In genomic region chr12:6765048-6765633, GRCh38 we compare ENCODE assay signal across 8 cellular contexts. TPM values are rescaled to one million over a fixed set of nuclear protein-coding genes. Genes with fewer than 3 reads are reported as not detected.
DNase-seq lines count a peak whose midpoint lies in the region; ATAC-seq, FAIRE-seq and TF ChIP-seq lines count a peak whose summit lies in the region.

No MANE protein-coding gene starts in this region.

- TF ChIP-seq CTCF in AG04450 (IDR thresholded peaks at IDR 0.05; ENCODE audit: low read depth, low read length) (no peak), HFFc6 (IDR thresholded peaks at IDR 0.05) (no peak), adrenal gland (IDR thresholded peaks at IDR 0.05) (no peak), HepG2 (CRISPR knock-in tag; IDR thresholded peaks at IDR 0.05) (no peak), uterus (IDR thresholded peaks at IDR 0.05) (no peak)

- H3K27me3 ChIP-seq in AG04450 (ENCODE audit: control insufficient read depth, insufficient read depth, low read length) (no peaks in the 10 kb centered on the region), adrenal gland (no peaks in the 10 kb centered on the region), HepG2 (ENCODE audit: control insufficient read depth in 1 of 2, insufficient read depth in 2 of 2, low read length in 2 of 2) (no peaks in the 10 kb centered on the region), uterus (no peaks in the 10 kb centered on the region)

- H3K36me3 ChIP-seq in adrenal gland (replicated peaks in 1 of 2): peaks cover 0 to 6% of the 10 kb centered on the region in 2 donors
- peaks cover 0 to 8% of the 10 kb centered on the region in 2 experiments; a peak in 1 of 5 replicates for H3K36me3 ChIP-seq in HepG2 (replicated peaks in 1 of 2; ENCODE audit: control insufficient read depth in 1 of 2, insufficient read depth in 2 of 2, low read length in 2 of 2)
- H3K36me3 ChIP-seq in uterus: no peaks in the 10 kb centered on the region

- no peak overlapping the region for H2AFZ ChIP-seq in HepG2 (ENCODE audit: low read length)

- in situ Hi-C loops in HepG2 (cut with HindIII; ENCODE audit: extremely low pct_ligation_motif_present, low pct_unique_long_range_greater_than_20kb): no loop called here

- intact Hi-C loops in adrenal gland (cut with DNase I): no loop called here
- intact Hi-C loops in HepG2 (cut with micrococcal nuclease; ENCODE audit: unreplicated experiment): no loop called here
- intact Hi-C loops in uterus (cut with DNase I; ENCODE audit: low total_unique reads): no loop called here

- CTCF ChIA-PET in AG04450 (lab: Charles Lee) (interaction anchor here (0.8 to 7.9 kb wide), 6 partner anchors 12 to 151 kb away, joined by 3 to 136 read pairs (median 6); partner anchors contain the start of genes CD4 and MLF2), HepG2 (lab: Yijun Ruan, JAX; ENCODE audit: low intra/inter-chr PET ratio, low total read pairs) (no interaction called here)

- peaks cover 20% of the 10 kb centered on the region for H3K79me2 ChIP-seq in HepG2 (ENCODE audit: insufficient read depth, low read length)

- no TSS peak for BruUV-seq in HepG2 (replicated peaks; lab: Mats Ljungman, UMichigan)

- H3K4me3 ChIP-seq in AG04450 (ENCODE audit: low read depth, low read length): peak overlapping the region; percentile 17; the same call in 1 of the 2 replicates
- H3K4me3 ChIP-seq in adrenal gland: peak overlapping the region in 1 of 4 donors; percentile 98
- H3K4me3 ChIP-seq in HepG2 (replicated peaks in 1 of 3; ENCODE audit: insufficient read depth in 1 of 3, low read depth in 2 of 3, low read length in 3 of 3): peak overlapping the region; percentile 81 to 91 (median 86); a peak in 4 of 6 replicates
- peak overlapping the region; percentile 72 to 79 for H3K4me3 ChIP-seq in uterus

- TF ChIP-seq EP300 in HepG2 (IDR thresholded peaks at IDR 0.05; ENCODE audit: low read depth in 2 of 2, low read length in 2 of 2) (no peak), HepG2 (CRISPR knock-in tag; IDR thresholded peaks at IDR 0.05; ENCODE audit: borderline replicate concordance) (no peak)

- peaks cover 5% of the 10 kb centered on the region for H3K36me3 Mint-ChIP-seq in HFFc6 (ENCODE audit: low read depth)

- peak overlapping the region; percentile 77 for H3K4me3 Mint-ChIP-seq in HFFc6

- H3K27ac ChIP-seq in AG04450 (ENCODE audit: low read depth, low read length) (peak overlapping the region; percentile 94), adrenal gland (peak overlapping the region in 4 of 5 donors; percentile 22 to 97 (median 76)), HepG2 (ENCODE audit: extremely low read length, insufficient read depth, low read length) (no peak overlapping the region), uterus (peak overlapping the region; percentile 97 to 98)

- 19 to 28% (median 26%) methylated on average over 7 of the region's 7 CpGs for WGBS in adrenal gland, 4 donors
- WGBS in HepG2 (ENCODE audit: low lambda C conversion rate): 11% methylated on average over 7 of the region's 7 CpGs

- FAIRE-seq in HepG2 (lab: Jason Lieb, UNC): no peak

- peak overlapping the region; percentile 90 for H3K27ac Mint-ChIP-seq in HFFc6

- H3K4me1 Mint-ChIP-seq in HFFc6 (ENCODE audit: low read depth): peaks cover 61% of the 10 kb centered on the region

- POLR2A ChIA-PET in AG04450 (lab: Yijun Ruan, JAX): interaction anchor here (1.9 to 5.1 kb wide), 4 partner anchors 11 to 152 kb away, joined by 5 to 89 read pairs (median 19); partner anchors contain the start of genes MLF2 and SPSB2
- POLR2A ChIA-PET in HepG2 (lab: Yijun Ruan, JAX): interaction anchor here (1.2 to 8.3 kb wide), 5 partner anchors 11 to 151 kb away, joined by 3 to 162 read pairs (median 27); partner anchors contain the start of genes CDCA3, COPS7A, MLF2 and USP5

- no peak for TF ChIP-seq RAD21 in HepG2 (CRISPR knock-in tag; IDR thresholded peaks at IDR 0.05)

- 0 out of 2 replicates have a peak, but pooled peaks cover 6% of the 10 kb centered on the region for H4K20me1 ChIP-seq in HepG2 (ENCODE audit: insufficient read depth, low read length)

- 0 out of 2 replicates have a peak overlapping the region, but pooled peaks have one; percentile 90 for H3K9ac ChIP-seq in HepG2 (ENCODE audit: insufficient read depth, low read depth, low read length)

- H3K4me2 ChIP-seq in HepG2 (ENCODE audit: low read depth, low read length): peak overlapping the region; percentile 80

- no peak for DNase-seq in AG04450 (ENCODE audit: low read depth, low spot score)
- no peak for DNase-seq in HFFc6
- DNase-seq in adrenal gland: no peak
- DNase-seq in HepG2 (ENCODE audit: low spot score): no peak
- DNase-seq in uterus: no peak
- no peak for DNase-seq in AG08396 (ENCODE audit: low spot score)
- DNase-seq in NOMO-1 treated with dmso at 0.1 percent for 144 hours (lab: John Stamatoyannopoulos, UW; ENCODE audit: unreplicated experiment): no peak
- no peak for DNase-seq in NCI-H1694 treated with DMSO at 0.1 percent for 48 hours (lab: John Stamatoyannopoulos, UW)

- H3K27me3 Mint-ChIP-seq in HFFc6 (ENCODE audit: insufficient read depth): peaks cover 4% of the 10 kb centered on the region; the same call in 1 of the 2 replicates

- no peaks in the 10 kb centered on the region; the same call in 1 of the 2 replicates for H3K9me3 ChIP-seq in AG04450 (ENCODE audit: control insufficient read depth, insufficient read depth, low read length)
- H3K9me3 ChIP-seq in adrenal gland (replicated peaks in 1 of 3): no peaks in the 10 kb centered on the region
- no peaks in the 10 kb centered on the region for H3K9me3 ChIP-seq in HepG2 (ENCODE audit: low read length)
- no peaks in the 10 kb centered on the region for H3K9me3 ChIP-seq in uterus

- ATAC-seq in HepG2: no peak

- no peak for TF ChIP-seq POLR2A in adrenal gland (IDR thresholded peaks at IDR 0.05)
- TF ChIP-seq POLR2A in HepG2 (IDR thresholded peaks at IDR 0.05; ENCODE audit: insufficient read depth in 1 of 2, low read depth in 2 of 2, low read length in 2 of 2): no peak
- no peak for TF ChIP-seq POLR2A in uterus (IDR thresholded peaks at IDR 0.05)

- H3K4me1 ChIP-seq in adrenal gland (replicated peaks in 1 of 2) (peaks cover 23 to 38% of the 10 kb centered on the region in 2 donors), HepG2 (ENCODE audit: insufficient read depth, low read length) (peaks cover 73% of the 10 kb centered on the region), uterus (peaks cover 0 to 4% of the 10 kb centered on the region in 2 donors)

- no peaks in the 10 kb centered on the region for H3K9me3 Mint-ChIP-seq in HFFc6

RNA-seq across cellular contexts. Expression of gene PTMS, which starts 1.0 kb away (rescaled TPM):
- 155 and 170 TPM in 2 replicates for polyA plus RNA-seq in AG04450 (2011; rRNA removed)
- polyA minus RNA-seq in AG04450 (2011; rRNA and poly(A)+ RNA removed): 73.0 and 109 TPM in 2 replicates
- total RNA-seq in HFFc6 (2021; fragmentation: NEBNext Ultra II Directional; extraction: Animal tissue kit (Norgen Biotek cat#: 25700)): 100 to 1,000 TPM; 423 to 607 (median 561) TPM
- total RNA-seq in adrenal gland: 100 to 1,000 TPM in 6 of 8 donors, 10 to 100 TPM in 2; 72.4 to 269 (median 147) TPM
- polyA plus RNA-seq in adrenal gland: 1,000 to 10,000 TPM in 1 of 3 donors, 100 to 1,000 TPM in 2; 134 to 1,405 (median 631) TPM
- total RNA-seq in HepG2 (2016; rRNA removed; fragmentation: Illumina TruSeq; extraction: Trizol): 40.5 and 42.1 TPM in 2 replicates
- total RNA-seq in HepG2 (2016; cell fraction: cytosol; rRNA removed; fragmentation: Illumina TruSeq; extraction: Trizol; ENCODE audit: low read depth): 20.4 and 25.8 TPM in 2 replicates
- total RNA-seq in HepG2 (2016; cell fraction: insoluble cytoplasmic fraction; rRNA removed; fragmentation: Illumina TruSeq; extraction: Trizol): 34.7 and 40.6 TPM in 2 replicates
- 33.5 and 39.4 TPM in 2 replicates for total RNA-seq in HepG2 (2016; cell fraction: membrane; rRNA removed; fragmentation: Illumina TruSeq; extraction: Trizol)
- 24.6 and 26.7 TPM in 2 replicates for total RNA-seq in HepG2 (2016; cell fraction: nucleus; rRNA removed; fragmentation: Illumina TruSeq; extraction: Trizol)
- 79.1 and 82.4 TPM in 2 replicates for polyA plus RNA-seq in HepG2 (2011; rRNA removed)
- 82.7 and 86.9 TPM in 2 replicates for polyA plus RNA-seq in HepG2 (2011; cell fraction: cytosol; rRNA removed)
- 107 and 116 TPM in 2 replicates for polyA plus RNA-seq in HepG2 (2011; cell fraction: nucleus; rRNA removed)
- polyA plus RNA-seq in HepG2 (2012): 128 and 237 TPM in 2 replicates
- 96.6 and 97.7 TPM in 2 replicates for polyA plus RNA-seq in HepG2 (2016; cell fraction: cytosol; fragmentation: Illumina TruSeq; extraction: Trizol; ENCODE audit: low read depth)
- polyA plus RNA-seq in HepG2 (2016; cell fraction: insoluble cytoplasmic fraction; fragmentation: Illumina TruSeq; extraction: Trizol; ENCODE audit: low read depth): 162 and 207 TPM in 2 replicates
- 140 and 143 TPM in 2 replicates for polyA plus RNA-seq in HepG2 (2016; cell fraction: membrane; fragmentation: Illumina TruSeq; extraction: Trizol; ENCODE audit: low read depth)
- polyA plus RNA-seq in HepG2 (2016; cell fraction: nucleus; fragmentation: Illumina TruSeq; extraction: Trizol; ENCODE audit: insufficient read depth, low read depth): 169 and 175 TPM in 2 replicates
- 46.9 and 158 TPM in 2 replicates for polyA minus RNA-seq in HepG2 (2011; rRNA and poly(A)+ RNA removed; ENCODE audit: low replicate concordance)
- polyA minus RNA-seq in HepG2 (2011; cell fraction: cytosol; rRNA and poly(A)+ RNA removed): 19.3 and 21.6 TPM in 2 replicates
- 8.1 and 13.0 TPM in 2 replicates for polyA minus RNA-seq in HepG2 (2011; cell fraction: nucleus; rRNA and poly(A)+ RNA removed)
- total RNA-seq in uterus: 100 to 1,000 TPM; 105 to 853 (median 140) TPM

RNA-seq across cellular contexts. Expression of gene LAG3, which starts 7.2 kb away (rescaled TPM):
- 0.11 and 0.33 TPM in 2 replicates for polyA plus RNA-seq in AG04450 (2011; rRNA removed)
- 0.09 and 0.22 TPM in 2 replicates for polyA minus RNA-seq in AG04450 (2011; rRNA and poly(A)+ RNA removed)
- under 1 TPM; 0.15 to 0.64 (median 0.50) TPM for total RNA-seq in HFFc6 (2021; fragmentation: NEBNext Ultra II Directional; extraction: Animal tissue kit (Norgen Biotek cat#: 25700))
- total RNA-seq in adrenal gland: under 1 TPM in 6 of 8 donors, not detected in 2; 0.21 to 0.96 (median 0.71) TPM
- 1 to 10 TPM in 2 of 3 donors, under 1 TPM in 1; 0.29 to 4.3 (median 2.3) TPM for polyA plus RNA-seq in adrenal gland
- total RNA-seq in HepG2 (2016; rRNA removed; fragmentation: Illumina TruSeq; extraction: Trizol): 0.11 TPM in 1 of 2 replicates, not detected in the other
- total RNA-seq in HepG2 (2016; cell fraction: cytosol; rRNA removed; fragmentation: Illumina TruSeq; extraction: Trizol; ENCODE audit: low read depth): not detected in 2 replicates
- 0.11 TPM in 1 of 2 replicates, not detected in the other for total RNA-seq in HepG2 (2016; cell fraction: insoluble cytoplasmic fraction; rRNA removed; fragmentation: Illumina TruSeq; extraction: Trizol)
- 0.07 TPM in 1 of 2 replicates, not detected in the other for total RNA-seq in HepG2 (2016; cell fraction: membrane; rRNA removed; fragmentation: Illumina TruSeq; extraction: Trizol)
- total RNA-seq in HepG2 (2016; cell fraction: nucleus; rRNA removed; fragmentation: Illumina TruSeq; extraction: Trizol): 0.31 TPM in 1 of 2 replicates, not detected in the other
- polyA plus RNA-seq in HepG2 (2011; rRNA removed): 0.26 and 0.51 TPM in 2 replicates
- 0.08 and 0.15 TPM in 2 replicates for polyA plus RNA-seq in HepG2 (2011; cell fraction: cytosol; rRNA removed)
- polyA plus RNA-seq in HepG2 (2011; cell fraction: nucleus; rRNA removed): 3.5 and 3.6 TPM in 2 replicates
- 0.95 and 1.0 TPM in 2 replicates for polyA plus RNA-seq in HepG2 (2012)
- not detected in 2 replicates for polyA plus RNA-seq in HepG2 (2016; cell fraction: cytosol; fragmentation: Illumina TruSeq; extraction: Trizol; ENCODE audit: low read depth)
- not detected in 2 replicates for polyA plus RNA-seq in HepG2 (2016; cell fraction: insoluble cytoplasmic fraction; fragmentation: Illumina TruSeq; extraction: Trizol; ENCODE audit: low read depth)
- polyA plus RNA-seq in HepG2 (2016; cell fraction: membrane; fragmentation: Illumina TruSeq; extraction: Trizol; ENCODE audit: low read depth): 0.11 TPM in 1 of 2 replicates, not detected in the other
- polyA plus RNA-seq in HepG2 (2016; cell fraction: nucleus; fragmentation: Illumina TruSeq; extraction: Trizol; ENCODE audit: insufficient read depth, low read depth): 1.3 and 2.2 TPM in 2 replicates
- 0.08 and 0.54 TPM in 2 replicates for polyA minus RNA-seq in HepG2 (2011; rRNA and poly(A)+ RNA removed; ENCODE audit: low replicate concordance)
- not detected in 2 replicates for polyA minus RNA-seq in HepG2 (2011; cell fraction: cytosol; rRNA and poly(A)+ RNA removed)
- polyA minus RNA-seq in HepG2 (2011; cell fraction: nucleus; rRNA and poly(A)+ RNA removed): 0.90 and 2.0 TPM in 2 replicates
- total RNA-seq in uterus: 10 to 100 TPM in 1 of 4 donors, 1 to 10 TPM in 2, under 1 TPM in 1; 0.41 to 14.6 (median 4.0) TPM

RNA-seq across cellular contexts. Expression of gene MLF2, which starts 12.2 kb away (rescaled TPM):
- polyA plus RNA-seq in AG04450 (2011; rRNA removed): 241 and 263 TPM in 2 replicates
- polyA minus RNA-seq in AG04450 (2011; rRNA and poly(A)+ RNA removed): 148 and 185 TPM in 2 replicates
- 100 to 1,000 TPM; 273 to 329 (median 298) TPM for total RNA-seq in HFFc6 (2021; fragmentation: NEBNext Ultra II Directional; extraction: Animal tissue kit (Norgen Biotek cat#: 25700))
- 100 to 1,000 TPM; 135 to 334 (median 233) TPM for total RNA-seq in adrenal gland
- 100 to 1,000 TPM; 181 to 248 (median 233) TPM for polyA plus RNA-seq in adrenal gland
- 88.1 and 95.8 TPM in 2 replicates for total RNA-seq in HepG2 (2016; rRNA removed; fragmentation: Illumina TruSeq; extraction: Trizol)
- total RNA-seq in HepG2 (2016; cell fraction: cytosol; rRNA removed; fragmentation: Illumina TruSeq; extraction: Trizol; ENCODE audit: low read depth): 20.8 and 28.2 TPM in 2 replicates
- total RNA-seq in HepG2 (2016; cell fraction: insoluble cytoplasmic fraction; rRNA removed; fragmentation: Illumina TruSeq; extraction: Trizol): 86.9 and 96.5 TPM in 2 replicates
- 41.7 and 71.5 TPM in 2 replicates for total RNA-seq in HepG2 (2016; cell fraction: membrane; rRNA removed; fragmentation: Illumina TruSeq; extraction: Trizol)
- total RNA-seq in HepG2 (2016; cell fraction: nucleus; rRNA removed; fragmentation: Illumina TruSeq; extraction: Trizol): 50.4 and 54.8 TPM in 2 replicates
- 167 and 178 TPM in 2 replicates for polyA plus RNA-seq in HepG2 (2011; rRNA removed)
- polyA plus RNA-seq in HepG2 (2011; cell fraction: cytosol; rRNA removed): 182 and 203 TPM in 2 replicates
- polyA plus RNA-seq in HepG2 (2011; cell fraction: nucleus; rRNA removed): 234 and 240 TPM in 2 replicates
- polyA plus RNA-seq in HepG2 (2012): 94.9 and 97.7 TPM in 2 replicates
- 31.3 and 48.0 TPM in 2 replicates for polyA plus RNA-seq in HepG2 (2016; cell fraction: cytosol; fragmentation: Illumina TruSeq; extraction: Trizol; ENCODE audit: low read depth)
- polyA plus RNA-seq in HepG2 (2016; cell fraction: insoluble cytoplasmic fraction; fragmentation: Illumina TruSeq; extraction: Trizol; ENCODE audit: low read depth): 178 and 184 TPM in 2 replicates
- polyA plus RNA-seq in HepG2 (2016; cell fraction: membrane; fragmentation: Illumina TruSeq; extraction: Trizol; ENCODE audit: low read depth): 69.7 and 93.5 TPM in 2 replicates
- 128 and 129 TPM in 2 replicates for polyA plus RNA-seq in HepG2 (2016; cell fraction: nucleus; fragmentation: Illumina TruSeq; extraction: Trizol; ENCODE audit: insufficient read depth, low read depth)
- 127 and 179 TPM in 2 replicates for polyA minus RNA-seq in HepG2 (2011; rRNA and poly(A)+ RNA removed; ENCODE audit: low replicate concordance)
- 36.1 and 36.7 TPM in 2 replicates for polyA minus RNA-seq in HepG2 (2011; cell fraction: cytosol; rRNA and poly(A)+ RNA removed)
- polyA minus RNA-seq in HepG2 (2011; cell fraction: nucleus; rRNA and poly(A)+ RNA removed): 47.3 and 50.7 TPM in 2 replicates
- total RNA-seq in uterus: 100 to 1,000 TPM; 124 to 408 (median 147) TPM

RNA-seq across cellular contexts. Expression of gene CD4, which starts 24.2 kb away (rescaled TPM):
- 24.8 and 24.9 TPM in 2 replicates for polyA plus RNA-seq in AG04450 (2011; rRNA removed)
- polyA minus RNA-seq in AG04450 (2011; rRNA and poly(A)+ RNA removed): 17.8 and 18.5 TPM in 2 replicates
- total RNA-seq in HFFc6 (2021; fragmentation: NEBNext Ultra II Directional; extraction: Animal tissue kit (Norgen Biotek cat#: 25700)): under 1 TPM in 3 of 6 experiments, not detected in 3; 0.11 to 0.25 (median 0.11) TPM
- total RNA-seq in adrenal gland: 10 to 100 TPM; 18.4 to 52.8 (median 30.9) TPM
- polyA plus RNA-seq in adrenal gland: 10 to 100 TPM in 1 of 3 donors, 1 to 10 TPM in 2; 8.1 to 12.9 (median 9.1) TPM
- total RNA-seq in HepG2 (2016; rRNA removed; fragmentation: Illumina TruSeq; extraction: Trizol): 0.07 and 0.27 TPM in 2 replicates
- total RNA-seq in HepG2 (2016; cell fraction: cytosol; rRNA removed; fragmentation: Illumina TruSeq; extraction: Trizol; ENCODE audit: low read depth): not detected in 2 replicates
- 0.15 TPM in 1 of 2 replicates, not detected in the other for total RNA-seq in HepG2 (2016; cell fraction: insoluble cytoplasmic fraction; rRNA removed; fragmentation: Illumina TruSeq; extraction: Trizol)
- 0.10 TPM in 1 of 2 replicates, not detected in the other for total RNA-seq in HepG2 (2016; cell fraction: membrane; rRNA removed; fragmentation: Illumina TruSeq; extraction: Trizol)
- 0.28 and 0.41 TPM in 2 replicates for total RNA-seq in HepG2 (2016; cell fraction: nucleus; rRNA removed; fragmentation: Illumina TruSeq; extraction: Trizol)
- 0.68 and 0.95 TPM in 2 replicates for polyA plus RNA-seq in HepG2 (2011; rRNA removed)
- 0.54 and 0.87 TPM in 2 replicates for polyA plus RNA-seq in HepG2 (2011; cell fraction: cytosol; rRNA removed)
- 0.55 and 0.64 TPM in 2 replicates for polyA plus RNA-seq in HepG2 (2011; cell fraction: nucleus; rRNA removed)
- 1.5 and 2.7 TPM in 2 replicates for polyA plus RNA-seq in HepG2 (2012)
- 0.06 and 0.14 TPM in 2 replicates for polyA plus RNA-seq in HepG2 (2016; cell fraction: cytosol; fragmentation: Illumina TruSeq; extraction: Trizol; ENCODE audit: low read depth)
- polyA plus RNA-seq in HepG2 (2016; cell fraction: insoluble cytoplasmic fraction; fragmentation: Illumina TruSeq; extraction: Trizol; ENCODE audit: low read depth): 0.16 and 0.24 TPM in 2 replicates
- polyA plus RNA-seq in HepG2 (2016; cell fraction: membrane; fragmentation: Illumina TruSeq; extraction: Trizol; ENCODE audit: low read depth): not detected in 2 replicates
- polyA plus RNA-seq in HepG2 (2016; cell fraction: nucleus; fragmentation: Illumina TruSeq; extraction: Trizol; ENCODE audit: insufficient read depth, low read depth): 0.52 and 0.68 TPM in 2 replicates
- 2.6 TPM in 1 of 2 replicates, not detected in the other for polyA minus RNA-seq in HepG2 (2011; rRNA and poly(A)+ RNA removed; ENCODE audit: low replicate concordance)
- 0.20 and 0.70 TPM in 2 replicates for polyA minus RNA-seq in HepG2 (2011; cell fraction: cytosol; rRNA and poly(A)+ RNA removed)
- 0.39 and 0.87 TPM in 2 replicates for polyA minus RNA-seq in HepG2 (2011; cell fraction: nucleus; rRNA and poly(A)+ RNA removed)
- total RNA-seq in uterus: 10 to 100 TPM in 2 of 4 donors, 1 to 10 TPM in 2; 1.0 to 24.3 (median 10.4) TPM

RNA-seq across cellular contexts. Expression of gene COPS7A, which starts 41.3 kb away (rescaled TPM):
- 93.2 and 104 TPM in 2 replicates for polyA plus RNA-seq in AG04450 (2011; rRNA removed)
- polyA minus RNA-seq in AG04450 (2011; rRNA and poly(A)+ RNA removed): 36.2 and 42.9 TPM in 2 replicates
- 100 to 1,000 TPM; 103 to 122 (median 108) TPM for total RNA-seq in HFFc6 (2021; fragmentation: NEBNext Ultra II Directional; extraction: Animal tissue kit (Norgen Biotek cat#: 25700))
- 100 to 1,000 TPM in 1 of 8 donors, 10 to 100 TPM in 7; 56.5 to 105 (median 84.0) TPM for total RNA-seq in adrenal gland
- 10 to 100 TPM; 46.5 to 85.1 (median 50.6) TPM for polyA plus RNA-seq in adrenal gland
- 38.0 and 40.0 TPM in 2 replicates for total RNA-seq in HepG2 (2016; rRNA removed; fragmentation: Illumina TruSeq; extraction: Trizol)
- 16.6 and 19.7 TPM in 2 replicates for total RNA-seq in HepG2 (2016; cell fraction: cytosol; rRNA removed; fragmentation: Illumina TruSeq; extraction: Trizol; ENCODE audit: low read depth)
- total RNA-seq in HepG2 (2016; cell fraction: insoluble cytoplasmic fraction; rRNA removed; fragmentation: Illumina TruSeq; extraction: Trizol): 38.4 and 43.8 TPM in 2 replicates
- 33.7 and 38.9 TPM in 2 replicates for total RNA-seq in HepG2 (2016; cell fraction: membrane; rRNA removed; fragmentation: Illumina TruSeq; extraction: Trizol)
- 20.4 and 24.9 TPM in 2 replicates for total RNA-seq in HepG2 (2016; cell fraction: nucleus; rRNA removed; fragmentation: Illumina TruSeq; extraction: Trizol)
- polyA plus RNA-seq in HepG2 (2011; rRNA removed): 71.4 and 73.6 TPM in 2 replicates
- 68.4 and 72.5 TPM in 2 replicates for polyA plus RNA-seq in HepG2 (2011; cell fraction: cytosol; rRNA removed)
- 96.7 and 97.8 TPM in 2 replicates for polyA plus RNA-seq in HepG2 (2011; cell fraction: nucleus; rRNA removed)
- 27.8 and 28.6 TPM in 2 replicates for polyA plus RNA-seq in HepG2 (2012)
- polyA plus RNA-seq in HepG2 (2016; cell fraction: cytosol; fragmentation: Illumina TruSeq; extraction: Trizol; ENCODE audit: low read depth): 16.8 and 17.8 TPM in 2 replicates
- 43.9 and 53.4 TPM in 2 replicates for polyA plus RNA-seq in HepG2 (2016; cell fraction: insoluble cytoplasmic fraction; fragmentation: Illumina TruSeq; extraction: Trizol; ENCODE audit: low read depth)
- polyA plus RNA-seq in HepG2 (2016; cell fraction: membrane; fragmentation: Illumina TruSeq; extraction: Trizol; ENCODE audit: low read depth): 27.8 and 32.9 TPM in 2 replicates
- polyA plus RNA-seq in HepG2 (2016; cell fraction: nucleus; fragmentation: Illumina TruSeq; extraction: Trizol; ENCODE audit: insufficient read depth, low read depth): 43.1 and 49.0 TPM in 2 replicates
- 54.1 and 62.8 TPM in 2 replicates for polyA minus RNA-seq in HepG2 (2011; rRNA and poly(A)+ RNA removed; ENCODE audit: low replicate concordance)
- 14.6 and 16.3 TPM in 2 replicates for polyA minus RNA-seq in HepG2 (2011; cell fraction: cytosol; rRNA and poly(A)+ RNA removed)
- polyA minus RNA-seq in HepG2 (2011; cell fraction: nucleus; rRNA and poly(A)+ RNA removed): 9.7 and 12.6 TPM in 2 replicates
- total RNA-seq in uterus: 10 to 100 TPM; 35.6 to 50.3 (median 37.7) TPM
